ENCODE assay signal across 21 cellular contexts in genomic region chr7:19390795-19391194, GRCh38.
DNase-seq lines count a peak whose midpoint lies in the region; ATAC-seq and TF ChIP-seq lines count a peak whose summit lies in the region.
"Had no signal": no experiment of that assay in that cellular context is flagged by ENCODE, and none has a peak within 500 bp of the region (broad histone marks: within the 10 kb centered on the region; RNA-seq: fewer than 3 reads in every experiment).

No MANE protein-coding gene starts in this region.

- H3K4me1 ChIP-seq in Panc1 (ENCODE audit: control insufficient read depth, insufficient read depth, low read length) (peaks cover 11% of the 10 kb centered on the region), stomach (no peaks in the 10 kb centered on the region)

- H3K27ac Mint-ChIP-seq in nephron progenitor cell (peak overlapping the region; percentile 48), endothelial cell (ENCODE audit: unreplicated experiment) (no peak overlapping the region)
- H3K27ac Mint-ChIP-seq: CD4-positive, alpha-beta T cell had no signal

- H3K36me3 ChIP-seq in Panc1 (ENCODE audit: control insufficient read depth, insufficient read depth, low read length) (no peaks in the 10 kb centered on the region), stomach (no peaks in the 10 kb centered on the region)
- H3K36me3 ChIP-seq: MG63 had no signal

- TF ChIP-seq CTCF in Panc1 (IDR thresholded peaks at IDR 0.05) (no peak), nephron progenitor cell (IDR thresholded peaks at IDR 0.05) (no peak), endothelial cell (IDR thresholded peaks at IDR 0.05; ENCODE audit: unreplicated experiment) (no peak), stomach (IDR thresholded peaks at IDR 0.05) (no peak)

- ATAC-seq in Panc1 = peak; percentile 59; the same call in 1 of the 2 replicates
- ATAC-seq: SK-N-SH treated with all-trans-retinoic acid at 6 μM for 48 hours had no signal

- no TSS peak for BruUV-seq in Panc1 (replicated peaks; lab: Mats Ljungman, UMichigan)

- intact Hi-C loops in Panc1 (cut with micrococcal nuclease; ENCODE audit: unreplicated experiment) = no loop called here
- intact Hi-C loops in stomach (cut with DNase I; ENCODE audit: low total_unique reads) = no loop called here

- POLR2A ChIA-PET in Panc1 (lab: Charles Lee) = interaction anchor here (0.7 kb wide), 1 partner anchor 148 kb away, joined by 4 read pairs; no protein-coding TSS in a partner anchor

- peaks cover 21% of the 10 kb centered on the region; the same call in 1 of the 2 replicates for H3K9me3 ChIP-seq in Panc1 (ENCODE audit: control insufficient read depth, insufficient read depth, low read depth, low read length)
- H3K9me3 ChIP-seq in stomach = peaks cover 0 to 6% (median 2%) of the 10 kb centered on the region in 4 donors

- no peak overlapping the region for H3K4me3 ChIP-seq in Panc1 (ENCODE audit: low read depth in 2 of 2, low read length in 2 of 2)
- H3K4me3 ChIP-seq in stomach = no peak overlapping the region
- H3K4me3 ChIP-seq: MG63 had no signal

- H3K36me3 Mint-ChIP-seq in nephron progenitor cell (ENCODE audit: low read depth) (peaks cover 14% of the 10 kb centered on the region), endothelial cell (ENCODE audit: low read depth, unreplicated experiment) (no peaks in the 10 kb centered on the region)

- H3K27me3 Mint-ChIP-seq in nephron progenitor cell (ENCODE audit: low read depth, poor library complexity) (no peaks in the 10 kb centered on the region), endothelial cell (ENCODE audit: unreplicated experiment) (no peaks in the 10 kb centered on the region)
- H3K27me3 Mint-ChIP-seq: CD4-positive, alpha-beta T cell had no signal

- CTCF ChIA-PET in Panc1 (lab: Charles Lee) = no interaction called here

- H3K4me1 Mint-ChIP-seq in nephron progenitor cell (peaks cover 22% of the 10 kb centered on the region), endothelial cell (ENCODE audit: unreplicated experiment) (no peaks in the 10 kb centered on the region)

- DNase-seq in DMS53 treated with DMSO at 0.1 percent for 48 hours (lab: John Stamatoyannopoulos, UW; ENCODE audit: unreplicated experiment) (peak; percentile 13), NCI-H1417 (lab: John Stamatoyannopoulos, UW) (peak in 2 of 3 experiments; percentile 53 to 85), Panc1 (ENCODE audit: low read depth, low spot score) (no peak), nephron progenitor cell (no peak), NCI-H526 treated with DMSO at 0.1 percent for 48 hours (lab: John Stamatoyannopoulos, UW) (no peak), endothelial cell (ENCODE audit: low spot score) (no peak), AML-193 (lab: John Stamatoyannopoulos, UW) (no peak), stomach (no peak)
- DNase-seq: CD4-positive, alpha-beta T cell; DMS79; H9; MG63; NCI-H1048; NCI-H187; NCI-H2107; NCI-H524; OCI-M1; SIG-M5; T-helper 1 cell had no signal

- TF ChIP-seq EP300 in stomach (IDR thresholded peaks at IDR 0.05) = no peak

- H3K27me3 ChIP-seq in Panc1 (ENCODE audit: control insufficient read depth, insufficient read depth, low read length) (no peaks in the 10 kb centered on the region), stomach (no peaks in the 10 kb centered on the region)
- H3K27me3 ChIP-seq: MG63 had no signal

- H3K4me3 Mint-ChIP-seq in nephron progenitor cell (no peak overlapping the region), endothelial cell (ENCODE audit: unreplicated experiment) (no peak overlapping the region)
- H3K4me3 Mint-ChIP-seq: CD4-positive, alpha-beta T cell; H9 had no signal

- peak overlapping the region; percentile 65 for H3K27ac ChIP-seq in Panc1 (ENCODE audit: low read length)
- no peak overlapping the region for H3K27ac ChIP-seq in stomach
- H3K27ac ChIP-seq: KMS-11 had no signal

- H3K9me3 Mint-ChIP-seq in nephron progenitor cell = peaks cover 9% of the 10 kb centered on the region
- peaks cover 3% of the 10 kb centered on the region for H3K9me3 Mint-ChIP-seq in endothelial cell (ENCODE audit: unreplicated experiment)

- no peak for TF ChIP-seq POLR2A in stomach (IDR thresholded peaks at IDR 0.05)

- WGBS in stomach, 5 donors = 32 to 53% (median 40%) methylated on average over 5 of the region's 5 CpGs

- in situ Hi-C loops in Panc1 (cut with HindIII; ENCODE audit: low pct_unique_long_range_greater_than_20kb, low sequenced_read_pairs) = no loop called here

Comparison
In these comparisons a context has a peak if more than half of its experiments do, and no peak if none do; other contexts are left out.
1. DNase-seq: peak in DMS53 treated with DMSO at 0.1 percent for 48 hours (single experiment) and NCI-H1417 (2 of 3); none in Panc1 (single experiment), nephron progenitor cell (single experiment), NCI-H526 treated with DMSO at 0.1 percent for 48 hours (single experiment), endothelial cell (single experiment), AML-193 (0 of 2) and stomach (single experiment).